8 cellular contexts compared by ENCODE assay signal in genomic region chr5:55923177-55923872, GRCh38.
DNase-seq lines count a peak whose midpoint lies in the region; ATAC-seq and TF ChIP-seq lines count a peak whose summit lies in the region.

No MANE protein-coding gene starts in this region.

- no peak for DNase-seq in Caco-2
- peak; percentile 16 for DNase-seq in KG1 (lab: John Stamatoyannopoulos, UW)
- DNase-seq in brain microvascular endothelial cell = no peak
- no peak for DNase-seq in naive B cell
- no peak for DNase-seq in stimulated activated CD4-positive, alpha-beta T cell treated with anti-CD3 and anti-CD28 coated beads, Interleukin-4, amount 100 ng/mL, for 1 hour
- DNase-seq in NCI-H524 treated with DMSO at 0.1 percent for 48 hours (lab: John Stamatoyannopoulos, UW) = no peak
- no peak for DNase-seq in testis

- no peak for TF ChIP-seq POLR2A in testis (IDR thresholded peaks at IDR 0.05)

- CTCF ChIA-PET in Caco-2 (lab: Charles Lee) = no interaction called here

- POLR2A ChIA-PET in Caco-2 (lab: Charles Lee) = interaction anchor here (0.6 kb wide), 1 partner anchor 49 kb away, joined by 3 read pairs; no protein-coding TSS in a partner anchor

- H3K9me3 Mint-ChIP-seq in Caco-2 (ENCODE audit: unreplicated experiment) = no peaks in the 10 kb centered on the region
- no peaks in the 10 kb centered on the region for H3K9me3 Mint-ChIP-seq in naive B cell

- no TSS peak for BruUV-seq in Caco-2 (replicated peaks; lab: Mats Ljungman, UMichigan)

- H3K36me3 ChIP-seq in Caco-2 (ENCODE audit: control insufficient read depth, insufficient read depth, low read length) = no peaks in the 10 kb centered on the region
- no peaks in the 10 kb centered on the region for H3K36me3 ChIP-seq in brain microvascular endothelial cell (replicated peaks)
- H3K36me3 ChIP-seq in testis (ENCODE audit: low read depth, missing control alignments) = no peaks in the 10 kb centered on the region

- H3K27me3 Mint-ChIP-seq in Caco-2 (ENCODE audit: insufficient read depth, unreplicated experiment) (no peaks in the 10 kb centered on the region), naive B cell (peaks cover 0 to 14% (median 6%) of the 10 kb centered on the region in 3 donors)

- H3K27ac Mint-ChIP-seq in Caco-2 (ENCODE audit: unreplicated experiment) (peak overlapping the region; percentile 44), naive B cell (peak overlapping the region in 4 of 6 donors; percentile 66 to 98 (median 80))

- intact Hi-C loops in Caco-2 (cut with micrococcal nuclease; ENCODE audit: unreplicated experiment) (no loop called here), testis (cut with DNase I; ENCODE audit: low total_unique reads) (no loop called here)

- H3K9me3 ChIP-seq in Caco-2 = no peaks in the 10 kb centered on the region
- H3K9me3 ChIP-seq in testis = no peaks in the 10 kb centered on the region

- ATAC-seq in naive B cell (ENCODE audit: low read depth in 2 of 2) = peak; percentile 46 to 58
- no peak for ATAC-seq in HG02885 (IDR thresholded peaks at IDR 0.05; ENCODE audit: poor library complexity, unreplicated experiment)

- WGBS in testis, 2 donors = 60 to 69% methylated on average over 17 to 18 of the region's 18 CpGs

- H3K4me3 Mint-ChIP-seq in Caco-2 (ENCODE audit: unreplicated experiment) = no peak overlapping the region
- H3K4me3 Mint-ChIP-seq in naive B cell = peak overlapping the region; percentile 77 to 97 (median 94)

- H3K27ac ChIP-seq in brain microvascular endothelial cell (peak overlapping the region; percentile 5), testis (no peak overlapping the region)

- peaks cover 11% of the 10 kb centered on the region for H3K36me3 Mint-ChIP-seq in Caco-2 (ENCODE audit: insufficient read depth, unreplicated experiment)
- no peaks in the 10 kb centered on the region for H3K36me3 Mint-ChIP-seq in naive B cell

- H3K27me3 ChIP-seq in Caco-2 (replicated peaks; ENCODE audit: control insufficient read depth, insufficient read depth, low read length) (no peaks in the 10 kb centered on the region), brain microvascular endothelial cell (replicated peaks) (no peaks in the 10 kb centered on the region), testis (no peaks in the 10 kb centered on the region)

- H3K4me3 ChIP-seq in Caco-2 (ENCODE audit: low read depth, low read length) = no peak overlapping the region
- H3K4me3 ChIP-seq in brain microvascular endothelial cell (ENCODE audit: low read depth, low read length) = peak overlapping the region; percentile 51
- no peak overlapping the region for H3K4me3 ChIP-seq in testis

- peaks cover 37% of the 10 kb centered on the region for H3K4me1 Mint-ChIP-seq in Caco-2 (ENCODE audit: low read depth, unreplicated experiment)
- H3K4me1 Mint-ChIP-seq in naive B cell = peaks cover 10 to 25% (median 21%) of the 10 kb centered on the region in 3 donors

- H3K4me1 ChIP-seq in Caco-2 (peaks cover 73% of the 10 kb centered on the region), testis (no peaks in the 10 kb centered on the region)

- TF ChIP-seq CTCF in Caco-2 (IDR thresholded peaks at IDR 0.05; ENCODE audit: insufficient read depth in 1 of 2, low read depth in 1 of 2, low read length in 1 of 2, severe bottlenecking in 1 of 2, unreplicated experiment in 1 of 2) = no peak
- TF ChIP-seq CTCF in brain microvascular endothelial cell (IDR thresholded peaks at IDR 0.05; ENCODE audit: low read depth, low read length, missing control alignments) = no peak
- no peak for TF ChIP-seq CTCF in testis (IDR thresholded peaks at IDR 0.05)

- in situ Hi-C loops in brain microvascular endothelial cell (cut with HindIII; ENCODE audit: low pct_ligation_motif_present, low sequenced_read_pairs) = no loop called here
